ENCODE assay signal across 26 cellular contexts in the genomic region with DNA sequence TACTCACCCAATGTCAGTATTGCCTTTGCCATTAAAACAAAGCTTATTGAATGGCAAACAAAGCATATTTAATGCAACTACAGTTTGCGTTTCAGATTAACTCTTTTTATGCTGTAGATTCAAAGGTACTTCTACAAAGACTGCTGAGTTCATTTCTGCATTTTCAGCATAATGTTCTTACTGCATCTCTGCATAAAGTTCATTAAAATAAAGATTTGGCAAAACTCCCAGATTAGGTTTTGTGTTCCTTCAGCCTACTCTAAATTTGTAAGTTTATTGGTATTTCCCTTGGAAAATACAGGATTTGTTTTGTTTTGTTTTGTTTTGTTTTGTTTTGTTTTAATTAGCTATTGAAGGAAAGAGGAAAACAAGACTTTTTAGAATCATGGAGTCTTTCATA.
"Had no signal": no experiment of that assay in that cellular context is flagged by ENCODE, and none has a peak within 500 bp of the region (broad histone marks: within the 10 kb centered on the region; RNA-seq: fewer than 3 reads in every experiment).

No MANE protein-coding gene starts in this region.

- H3K27me3 ChIP-seq: body of pancreas, gastrocnemius medialis, right lobe of liver, testis, transverse colon had no signal

- H3K36me3 ChIP-seq: gastrocnemius medialis, left ventricle myocardium inferior, right lobe of liver, transverse colon, WERI-Rb-1 had no signal

- H3K4me3 ChIP-seq: body of pancreas, gastrocnemius medialis, left ventricle myocardium inferior, lung, right lobe of liver, skin epidermis, testis, transverse colon had no signal

- ATAC-seq: body of pancreas; esophagus mucosa; gastrocnemius medialis; natural killer cell; right lobe of liver; stimulated activated naive CD8-positive, alpha-beta T cell treated with anti-CD3 and anti-CD28 coated beads, Interleukin-15, Interleukin-2, amounts not matched to agents 100 U/mL and 50 U/mL, for 24 hours had no signal

- H3K4me1 ChIP-seq: body of pancreas, gastrocnemius medialis, right lobe of liver, testis, transverse colon had no signal

- H3K27ac ChIP-seq: body of pancreas, gastrocnemius medialis, left ventricle myocardium inferior, right lobe of liver, skin epidermis, testis, transverse colon, WERI-Rb-1 had no signal

- DNase-seq: activated CD4-positive, alpha-beta memory T cell treated with anti-CD3 and anti-CD28 coated beads for 36 hours; activated CD4-positive, alpha-beta T cell treated with anti-CD3 and anti-CD28 coated beads, Interleukin-2, amount 10 ng/mL, durations not matched to agents 24 days and 14 days; activated CD4-positive, CD25-positive, alpha-beta regulatory T cell treated with anti-CD3 and anti-CD28 coated beads, Interleukin-2, amount 50 U/mL, for 72 hours; activated CD8-positive, alpha-beta memory T cell treated with anti-CD3 and anti-CD28 coated beads, Interleukin-2, amount 50 U/mL, for 48 hours; activated gamma-delta T cell; activated naive CD4-positive, alpha-beta T cell treated with anti-CD3 and anti-CD28 coated beads, Interleukin-2, amount 10 ng/mL, durations not matched to agents 7 days and 5 days; activated T-cell treated with anti-CD3 and anti-CD28 coated beads, Interleukin-2, amount 50 U/mL, for 24 hours; amygdala; body of pancreas; gastrocnemius medialis; glutamatergic neuron; islet precursor cell; left ventricle myocardium inferior; mesendoderm; natural killer cell; posterior cingulate gyrus; right lobe of liver; stimulated activated CD4-positive, alpha-beta T cell treated with anti-CD3 and anti-CD28 coated beads, Interleukin-12 subunit alpha, Interleukin-12 subunit beta, amount 100 ng/mL, for 4 hours; stimulated activated CD4-positive, alpha-beta T cell treated with anti-CD3 and anti-CD28 coated beads, Interleukin-4, amount 100 ng/mL, for 1 hour; stimulated activated naive CD8-positive, alpha-beta T cell treated with anti-CD3 and anti-CD28 coated beads, Interleukin-15, Interleukin-2, amounts not matched to agents 100 U/mL and 50 U/mL, for 24 hours; testis; transverse colon; WERI-Rb-1 had no signal

- H3K9me3 ChIP-seq: body of pancreas, gastrocnemius medialis, left ventricle myocardium inferior, right lobe of liver, testis, transverse colon had no signal
